In the genomic region with DNA sequence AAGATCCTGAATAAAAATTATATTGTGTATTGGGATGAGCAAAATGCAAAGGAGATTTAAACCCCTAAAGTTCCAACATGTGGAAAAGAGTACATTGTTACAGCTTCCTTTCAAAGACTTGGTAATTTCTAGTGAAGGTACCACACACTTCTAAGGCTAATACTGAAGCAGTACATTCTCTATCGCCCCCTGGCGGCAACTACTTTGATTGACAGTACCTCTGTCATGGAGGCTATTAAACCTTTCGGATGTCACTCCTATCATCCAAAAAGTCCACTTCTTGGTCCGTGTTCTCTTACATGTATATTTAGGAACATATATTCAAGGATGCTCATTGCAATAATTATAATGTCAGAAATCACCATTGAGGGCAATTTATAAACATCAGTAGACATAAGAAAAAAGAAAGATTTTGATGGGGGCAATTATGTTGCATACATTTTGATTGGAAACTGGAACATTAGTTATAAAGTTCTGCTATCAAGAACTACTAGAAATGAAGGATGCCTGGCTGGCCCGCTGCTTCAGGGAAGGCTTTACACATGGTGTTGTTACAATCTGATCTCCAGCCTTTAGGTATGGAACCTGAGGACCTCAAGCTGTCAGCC, we compare ENCODE assay signal across 9 cellular contexts.
DNase-seq lines count a peak whose midpoint lies in the region; ATAC-seq and TF ChIP-seq lines count a peak whose summit lies in the region.
"Had no signal": no experiment of that assay in that cellular context is flagged by ENCODE, and none has a peak within 500 bp of the region (broad histone marks: within the 10 kb centered on the region; RNA-seq: fewer than 3 reads in every experiment).

No MANE protein-coding gene starts in this region.

- peak; percentile 100 for ATAC-seq in HG02759 (IDR thresholded peaks at IDR 0.05; ENCODE audit: unreplicated experiment)

- WGBS in spleen, 5 donors, result 18 to 22% (median 20%) methylated on average over 5 of the region's 5 CpGs

- intact Hi-C loops in ascending aorta (cut with DNase I) (loop anchor here (5.0 kb wide), 3 partner anchors 71 to 906 kb away; no protein-coding TSS in a partner anchor), spleen (cut with DNase I; ENCODE audit: low total_unique reads) (no loop called here)

- no peaks in the 10 kb centered on the region for H3K27me3 ChIP-seq in ascending aorta
- H3K27me3 ChIP-seq in spleen (replicated peaks in 1 of 7), result no peaks in the 10 kb centered on the region
- H3K27me3 ChIP-seq: BLaER1 had no signal

- H3K9me3 ChIP-seq in ascending aorta, result no peaks in the 10 kb centered on the region
- H3K9me3 ChIP-seq in spleen, result no peaks in the 10 kb centered on the region
- H3K9me3 ChIP-seq: BLaER1 had no signal

- no peak for TF ChIP-seq POLR2A in spleen (IDR thresholded peaks at IDR 0.05)

- H3K4me1 ChIP-seq in ascending aorta, result no peaks in the 10 kb centered on the region
- no peaks in the 10 kb centered on the region for H3K4me1 ChIP-seq in spleen
- H3K4me1 ChIP-seq: BLaER1 had no signal

- H3K4me3 ChIP-seq in ascending aorta, result no peak overlapping the region
- H3K4me3 ChIP-seq in spleen, result no peak overlapping the region
- H3K4me3 ChIP-seq: BLaER1 had no signal

- TF ChIP-seq CTCF in ascending aorta (IDR thresholded peaks at IDR 0.05) (peak; percentile 43 to 74 (median 64)), spleen (IDR thresholded peaks at IDR 0.05 in 8 of 11, conservative IDR thresholded peaks at IDR 0.05 in 3 of 11) (peak; percentile 5 to 78 (median 55))

- H3K36me3 ChIP-seq in ascending aorta (no peaks in the 10 kb centered on the region), spleen (no peaks in the 10 kb centered on the region)
- H3K36me3 ChIP-seq: BLaER1 had no signal

- DNase-seq in DMS 273 (lab: John Stamatoyannopoulos, UW; ENCODE audit: unreplicated experiment), result peak; percentile 85
- no peak for DNase-seq in DMS 273 treated with DMSO at 0.1 percent for 48 hours (lab: John Stamatoyannopoulos, UW)
- DNase-seq in NCI-H128 (lab: John Stamatoyannopoulos, UW; ENCODE audit: unreplicated experiment), result peak; percentile 36
- DNase-seq in T-helper 2 cell, result peak in 4 of 5 experiments; percentile 31 to 53 (median 43)
- DNase-seq in ascending aorta (ENCODE audit: low spot score in 2 of 2), result peak in 1 of 2 donors; percentile 81
- peak in 42 of 51 donors; percentile 0 to 90 (median 32) for DNase-seq in hypothalamus (lab: John Stamatoyannopoulos, UW)
- peak; percentile 81 for DNase-seq in spleen

- H3K27ac ChIP-seq in ascending aorta, result no peak overlapping the region
- no peak overlapping the region for H3K27ac ChIP-seq in spleen
- H3K27ac ChIP-seq: BLaER1 had no signal
